22 cellular contexts compared by ENCODE assay signal in the genomic region with DNA sequence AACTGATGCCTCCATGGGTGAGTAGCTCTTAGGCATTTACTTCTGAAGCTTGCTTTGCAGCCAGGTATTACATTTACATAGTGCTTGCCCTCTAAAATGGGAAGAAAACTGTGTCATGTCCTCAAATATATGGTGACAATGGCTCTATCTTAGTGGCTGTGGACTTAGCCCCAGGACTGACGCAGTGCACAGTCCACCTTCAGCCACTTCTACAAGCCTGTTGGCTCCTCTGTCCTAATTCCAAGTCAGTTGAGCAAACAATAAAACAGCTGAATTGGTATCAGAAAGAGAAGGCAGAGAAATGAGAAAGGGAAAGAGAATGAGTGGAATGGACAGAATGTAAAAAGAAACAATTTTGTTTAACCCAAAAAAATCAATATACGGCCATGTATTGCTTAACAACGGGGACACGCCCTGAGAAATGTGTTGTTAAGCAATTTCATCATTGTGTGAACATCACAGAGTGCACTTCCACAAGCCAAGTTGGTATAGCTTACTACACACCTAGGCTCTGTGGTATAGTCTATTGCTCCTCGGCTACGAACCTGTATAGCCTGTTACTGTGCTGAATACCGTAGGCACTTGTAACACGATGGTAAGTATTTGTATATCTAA.
DNase-seq lines count a peak whose midpoint lies in the region; ATAC-seq and TF ChIP-seq lines count a peak whose summit lies in the region.
"Had no signal": no experiment of that assay in that cellular context is flagged by ENCODE, and none has a peak within 500 bp of the region (broad histone marks: within the 10 kb centered on the region; RNA-seq: fewer than 3 reads in every experiment).

No MANE protein-coding gene starts in this region.

- WGBS in liver, result 63% methylated on average over 8 of the region's 8 CpGs

- H3K27ac ChIP-seq in HCT116 (ENCODE audit: low read depth, low read length) (no peak overlapping the region), Peyer's patch (peak overlapping the region in 1 of 4 donors; percentile 4), liver (ENCODE audit: low read depth in 1 of 2, low read length in 2 of 2) (no peak overlapping the region), lower lobe of right lung (no peak overlapping the region)
- H3K27ac ChIP-seq: SK-N-MC had no signal

- H3K9me2 ChIP-seq in HCT116 (ENCODE audit: insufficient read depth), result no peaks in the 10 kb centered on the region

- H3K27ac Mint-ChIP-seq in type B pancreatic cell, result peak overlapping the region; percentile 10
- H3K27ac Mint-ChIP-seq: CD4-positive, CD25-positive, alpha-beta regulatory T cell; GM23338; IgD-negative memory B cell had no signal

- H3K9ac ChIP-seq in HCT116 (ENCODE audit: low read length), result no peak overlapping the region
- no peak overlapping the region for H3K9ac ChIP-seq in liver (ENCODE audit: low read depth in 1 of 2, low read length in 2 of 2)

- H3K4me1 ChIP-seq in HCT116 (ENCODE audit: control insufficient read depth in 1 of 2, insufficient read depth in 2 of 2, low read length in 2 of 2), result no peaks in the 10 kb centered on the region
- H3K4me1 ChIP-seq in Peyer's patch, result no peaks in the 10 kb centered on the region
- H3K4me1 ChIP-seq in liver (ENCODE audit: control insufficient read depth in 4 of 4, insufficient read depth in 4 of 4, low read length in 3 of 4), result no peaks in the 10 kb centered on the region
- no peaks in the 10 kb centered on the region for H3K4me1 ChIP-seq in lower lobe of right lung

- H3K4me3 ChIP-seq in HCT116 (replicated peaks in 1 of 2; ENCODE audit: low read depth in 1 of 2, low read length in 2 of 2), result no peak overlapping the region
- no peak overlapping the region for H3K4me3 ChIP-seq in Peyer's patch
- no peak overlapping the region for H3K4me3 ChIP-seq in liver (ENCODE audit: low read depth in 1 of 3, low read length in 3 of 3)
- no peak overlapping the region for H3K4me3 ChIP-seq in lower lobe of right lung
- H3K4me3 ChIP-seq: GM23338, SK-N-MC had no signal

- CTCF ChIA-PET in HCT116 (lab: Charles Lee), result no interaction called here

- no peaks in the 10 kb centered on the region for H3K79me2 ChIP-seq in HCT116 (ENCODE audit: insufficient read depth, low read length)

- no peaks in the 10 kb centered on the region for H4K20me1 ChIP-seq in HCT116 (ENCODE audit: insufficient read depth)

- BruUV-seq in HCT116 (replicated peaks; lab: Mats Ljungman, UMichigan), result no TSS peak

- no peak overlapping the region for H3K4me3 Mint-ChIP-seq in type B pancreatic cell
- H3K4me3 Mint-ChIP-seq: CD4-positive, CD25-positive, alpha-beta regulatory T cell; GM23338; IgD-negative memory B cell had no signal

- peaks cover 19% of the 10 kb centered on the region for H3K27me3 Mint-ChIP-seq in type B pancreatic cell

- ATAC-seq in HCT116 (no peak), HG03354 (IDR thresholded peaks at IDR 0.05; ENCODE audit: poor library complexity, severe bottlenecking, unreplicated experiment) (no peak), lower lobe of right lung (no peak)
- ATAC-seq: GM23338, PC-3 had no signal

- H3K36me3 ChIP-seq in HCT116 (ENCODE audit: control insufficient read depth in 1 of 2, insufficient read depth in 2 of 2, low read length in 2 of 2), result no peaks in the 10 kb centered on the region
- no peaks in the 10 kb centered on the region for H3K36me3 ChIP-seq in Peyer's patch
- H3K36me3 ChIP-seq in liver (ENCODE audit: control insufficient read depth in 4 of 4, insufficient read depth in 3 of 4, low read depth in 1 of 4, low read length in 3 of 4), result no peaks in the 10 kb centered on the region
- no peaks in the 10 kb centered on the region for H3K36me3 ChIP-seq in lower lobe of right lung

- intact Hi-C loops in HCT116 (cut with micrococcal nuclease), result no loop called here
- intact Hi-C loops in lower lobe of right lung (cut with DNase I), result no loop called here

- no peak overlapping the region for H2AFZ ChIP-seq in HCT116 (ENCODE audit: low read depth, low read length, poor library complexity, severe bottlenecking)
- H2AFZ ChIP-seq: GM23338 had no signal

- POLR2A ChIA-PET in HCT116 (lab: Charles Lee), result no interaction called here

- TF ChIP-seq RAD21 in HCT116 (IDR thresholded peaks at IDR 0.05; ENCODE audit: low read depth) (no peak), liver (IDR thresholded peaks at IDR 0.05) (no peak)

- no peaks in the 10 kb centered on the region for H3K9me3 Mint-ChIP-seq in type B pancreatic cell
- H3K9me3 Mint-ChIP-seq: GM23338 had no signal

- H3K4me1 Mint-ChIP-seq in type B pancreatic cell (ENCODE audit: unreplicated experiment), result no peaks in the 10 kb centered on the region
- H3K4me1 Mint-ChIP-seq: CD4-positive, CD25-positive, alpha-beta regulatory T cell; IgD-negative memory B cell had no signal

- no peak for DNase-seq in HCT116 (ENCODE audit: low read depth, low spot score)
- peak in 2 of 3 donors; percentile 55 to 64 for DNase-seq in Peyer's patch
- no peak for DNase-seq in type B pancreatic cell (ENCODE audit: extremely low spot score, unreplicated experiment)
- no peak for DNase-seq in SIG-M5 (lab: John Stamatoyannopoulos, UW)
- no peak for DNase-seq in lower lobe of right lung
- DNase-seq: CD4-positive, CD25-positive, alpha-beta regulatory T cell; DMS 273 treated with DMSO at 0.1 percent for 48 hours; DND-41; HCEC 1CT; NCI-H1694; NCI-H2081; NCI-H2171; NCI-H524 treated with DMSO at 0.1 percent for 48 hours; NCI-H82; PC-3; RPMI8226; SHP77 had no signal

- no peaks in the 10 kb centered on the region for H3K36me3 Mint-ChIP-seq in type B pancreatic cell
- H3K36me3 Mint-ChIP-seq: CD4-positive, CD25-positive, alpha-beta regulatory T cell; IgD-negative memory B cell had no signal

- H3K4me2 ChIP-seq in HCT116 (ENCODE audit: low read length), result no peak overlapping the region
- H3K4me2 ChIP-seq: GM23338 had no signal

- TF ChIP-seq CTCF in HCT116 (IDR thresholded peaks at IDR 0.05 in 2 of 3, conservative IDR thresholded peaks at IDR 0.05 in 1 of 3; ENCODE audit: borderline replicate concordance in 1 of 3, insufficient read depth in 1 of 3, low read depth in 2 of 3, low read length in 2 of 3) (no peak), Peyer's patch (IDR thresholded peaks at IDR 0.05) (no peak), liver (IDR thresholded peaks at IDR 0.05; ENCODE audit: low read depth, low read length, missing input control) (no peak), type B pancreatic cell (conservative IDR thresholded peaks at IDR 0.05) (no peak), lower lobe of right lung (IDR thresholded peaks at IDR 0.05) (no peak)

- RAD21 ChIA-PET in HCT116 (lab: Charles Lee; ENCODE audit: low non-redundant PET in 1 of 2, low total read pairs in 2 of 2, uncharacterized antibody in 2 of 2, unreplicated experiment in 2 of 2), result no interaction called here

- H3K27me3 ChIP-seq in HCT116 (ENCODE audit: insufficient read depth, low read length) (no peaks in the 10 kb centered on the region), Peyer's patch (no peaks in the 10 kb centered on the region), liver (ENCODE audit: control insufficient read depth in 4 of 4, insufficient read depth in 4 of 4, low read length in 3 of 4) (peaks cover 0 to 8% (median 0%) of the 10 kb centered on the region in 4 donors), lower lobe of right lung (ENCODE audit: low read depth) (no peaks in the 10 kb centered on the region)

- TF ChIP-seq POLR2A in HCT116 (IDR thresholded peaks at IDR 0.05; ENCODE audit: borderline replicate concordance, extremely low read depth, insufficient read depth, insufficient read length), result no peak
- TF ChIP-seq POLR2A in Peyer's patch (IDR thresholded peaks at IDR 0.05), result no peak

- H3K9me3 ChIP-seq in HCT116 (ENCODE audit: control insufficient read depth in 1 of 2, insufficient read depth in 1 of 2, low read depth in 1 of 2, low read length in 2 of 2) (no peaks in the 10 kb centered on the region), Peyer's patch (no peaks in the 10 kb centered on the region), liver (ENCODE audit: control insufficient read depth in 4 of 4, low read length in 3 of 4) (no peaks in the 10 kb centered on the region), lower lobe of right lung (no peaks in the 10 kb centered on the region)

TF ChIP-seq in HCT116, 20 proteins besides CTCF, POLR2A, EP300 and RAD21:
- no peak for TF ChIP-seq YY1 (IDR thresholded peaks at IDR 0.05; ENCODE audit: extremely low read depth, insufficient replicate concordance, low read depth, low read length)
- TF ChIP-seq CEBPB (IDR thresholded peaks at IDR 0.05; ENCODE audit: low read depth), result peak; percentile 18; the same call in 1 of the 2 replicates

TF ChIP-seq in liver, 16 proteins besides CTCF, POLR2A, EP300 and RAD21 (continues in another document):
- TF ChIP-seq EGR1 (IDR thresholded peaks at IDR 0.05; ENCODE audit: low read depth in 2 of 2), result no peak
- TF ChIP-seq REST (IDR thresholded peaks at IDR 0.05), result no peak
- TF ChIP-seq FOXA2 (IDR thresholded peaks at IDR 0.05), result no peak
- TF ChIP-seq FOXA1 (IDR thresholded peaks at IDR 0.05), result no peak
- TF ChIP-seq SP1 (IDR thresholded peaks at IDR 0.05), result no peak

Comparison
In these comparisons a context has a peak if more than half of its experiments do, and no peak if none do; other contexts are left out.
1. DNase-seq: peak in Peyer's patch (2 of 3); none in HCT116 (single experiment), type B pancreatic cell (single experiment), SIG-M5 (single experiment) and lower lobe of right lung (single experiment).